In genomic region chr11:120499088-120499487, GRCh38 we compare ENCODE assay signal across 29 cellular contexts. TPM values are rescaled to one million over a fixed set of nuclear protein-coding genes. Genes with fewer than 3 reads are reported as not detected.
"Had no signal": no experiment of that assay in that cellular context is flagged by ENCODE, and none has a peak within 500 bp of the region (broad histone marks: within the 10 kb centered on the region; RNA-seq: fewer than 3 reads in every experiment).

No MANE protein-coding gene starts in this region.

- H3K27ac Mint-ChIP-seq: naive thymus-derived CD8-positive, alpha-beta T cell; nephron; stimulated activated naive B cell treated with anti-CD40 and anti-IgM and Interleukin-4, amounts not matched to agents 10 μg/mL and 1 μg/mL and 100 μg/mL, for 72 hours had no signal

- ATAC-seq: left colon; left lung; lower lobe of right lung; naive thymus-derived CD8-positive, alpha-beta T cell; pancreas; right cardiac atrium; sciatic nerve; stimulated activated naive B cell treated with anti-CD40 and anti-IgM and Interleukin-4, amounts not matched to agents 10 μg/mL and 1 μg/mL and 100 μg/mL, for 72 hours; stimulated activated naive CD8-positive, alpha-beta T cell treated with anti-CD3 and anti-CD28 coated beads, Interleukin-15, Interleukin-2, amounts not matched to agents 100 U/mL and 50 U/mL, for 24 hours had no signal

- H3K4me1 ChIP-seq: left lung, lower lobe of right lung, pancreas, prostate gland, testis, transverse colon, upper lobe of left lung, vagina had no signal

- DNase-seq: kidney; left colon; left lung; lower lobe of right lung; mammary epithelial cell; mesenchymal stem cell; naive thymus-derived CD8-positive, alpha-beta T cell; nucleus accumbens; pancreas; posterior cingulate gyrus; retina; right cardiac atrium; stimulated activated CD4-positive, alpha-beta T cell treated with anti-CD3 and anti-CD28 coated beads, Interleukin-12 subunit alpha, Interleukin-12 subunit beta, amount 100 ng/mL, for 4 hours; stimulated activated CD4-positive, alpha-beta T cell treated with anti-CD3 and anti-CD28 coated beads, Interleukin-15, amount 100 ng/mL, for 24 hours; stimulated activated CD4-positive, alpha-beta T cell treated with anti-CD3 and anti-CD28 coated beads, Interleukin-2, amount 100 ng/mL, for 24 hours; stimulated activated CD4-positive, alpha-beta T cell treated with anti-CD3 and anti-CD28 coated beads, Interleukin-4, amount 100 ng/mL, for 1 hour; stimulated activated naive B cell treated with anti-CD40 and anti-IgM and Interleukin-4, amounts not matched to agents 10 μg/mL and 1 μg/mL and 100 μg/mL, for 72 hours; stimulated activated naive CD8-positive, alpha-beta T cell treated with anti-CD3 and anti-CD28 coated beads, Interleukin-15, Interleukin-2, amounts not matched to agents 100 U/mL and 50 U/mL, for 24 hours; stomach; testis; thyroid gland; transverse colon; upper lobe of left lung had no signal

- H3K27me3 ChIP-seq: testis, thyroid gland, upper lobe of left lung, vagina had no signal

- H3K36me3 ChIP-seq: left lung, lower lobe of right lung, pancreas, prostate gland, stomach, thyroid gland, transverse colon, upper lobe of left lung, vagina had no signal

- H3K4me3 ChIP-seq: left lung, lower lobe of right lung, pancreas, prostate gland, skin epidermis, stomach, testis, thyroid gland, transverse colon, upper lobe of left lung, vagina had no signal

- H3K4me3 Mint-ChIP-seq: naive thymus-derived CD8-positive, alpha-beta T cell; nephron; neural crest cell; stimulated activated naive B cell treated with anti-CD40 and anti-IgM and Interleukin-4, amounts not matched to agents 10 μg/mL and 1 μg/mL and 100 μg/mL, for 72 hours had no signal

- H3K9me3 ChIP-seq: left lung, lower lobe of right lung, pancreas, prostate gland, stomach, testis, thyroid gland, transverse colon, upper lobe of left lung, vagina had no signal

- H3K36me3 Mint-ChIP-seq: naive thymus-derived CD8-positive, alpha-beta T cell; stimulated activated naive B cell treated with anti-CD40 and anti-IgM and Interleukin-4, amounts not matched to agents 10 μg/mL and 1 μg/mL and 100 μg/mL, for 72 hours had no signal

- H3K4me1 Mint-ChIP-seq: naive thymus-derived CD8-positive, alpha-beta T cell; stimulated activated naive B cell treated with anti-CD40 and anti-IgM and Interleukin-4, amounts not matched to agents 10 μg/mL and 1 μg/mL and 100 μg/mL, for 72 hours had no signal

- H3K9me3 Mint-ChIP-seq: naive thymus-derived CD8-positive, alpha-beta T cell; nephron; neural crest cell; stimulated activated naive B cell treated with anti-CD40 and anti-IgM and Interleukin-4, amounts not matched to agents 10 μg/mL and 1 μg/mL and 100 μg/mL, for 72 hours had no signal

- H3K27ac ChIP-seq: left lung, lower lobe of right lung, pancreas, prostate gland, skin epidermis, stomach, testis, transverse colon, upper lobe of left lung, vagina had no signal

RNA-seq across cellular contexts. Expression of gene GRIK4, which starts 12.5 kb away (rescaled TPM):
- total RNA-seq: mammary epithelial cell; naive thymus-derived CD8-positive, alpha-beta T cell; pancreas; stomach had no signal
